In the genomic region with DNA sequence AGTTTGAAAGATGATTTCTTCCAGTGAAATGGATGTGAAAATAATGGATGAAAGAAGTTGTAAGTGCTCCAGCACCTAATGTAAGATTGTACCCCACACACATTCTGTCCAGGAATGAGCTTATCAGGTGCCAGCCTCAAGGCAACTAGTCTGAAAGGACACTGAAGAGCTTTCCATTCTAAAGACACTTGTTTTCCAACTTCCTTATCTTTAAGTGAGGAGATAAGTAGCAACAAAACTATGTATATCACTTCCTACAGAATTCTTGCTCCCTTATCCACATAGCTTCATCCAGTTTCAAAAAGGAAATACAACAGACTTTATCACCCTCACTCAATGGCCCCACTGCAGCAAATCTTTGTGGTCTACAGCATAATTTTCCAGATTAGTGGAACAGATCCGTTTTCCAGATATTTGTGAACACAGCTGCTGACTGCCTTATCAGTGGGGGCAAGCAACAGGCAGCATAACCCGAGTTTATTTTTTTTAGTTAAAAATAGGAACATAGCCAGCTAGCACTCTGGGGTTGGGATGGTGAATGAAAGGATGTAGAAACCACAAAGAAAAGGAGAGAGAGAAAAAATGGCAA, we compare ENCODE assay signal across 1 cellular context.
TF ChIP-seq lines count a peak whose summit lies in the region.

No MANE protein-coding gene starts in this region.

TF ChIP-seq in SK-N-SH treated with all-trans-retinoic acid at 6 μM for 48 hours, 23 proteins besides CTCF, POLR2A, EP300 and RAD21 (continued from another document):
- TF ChIP-seq, protein P1, sequence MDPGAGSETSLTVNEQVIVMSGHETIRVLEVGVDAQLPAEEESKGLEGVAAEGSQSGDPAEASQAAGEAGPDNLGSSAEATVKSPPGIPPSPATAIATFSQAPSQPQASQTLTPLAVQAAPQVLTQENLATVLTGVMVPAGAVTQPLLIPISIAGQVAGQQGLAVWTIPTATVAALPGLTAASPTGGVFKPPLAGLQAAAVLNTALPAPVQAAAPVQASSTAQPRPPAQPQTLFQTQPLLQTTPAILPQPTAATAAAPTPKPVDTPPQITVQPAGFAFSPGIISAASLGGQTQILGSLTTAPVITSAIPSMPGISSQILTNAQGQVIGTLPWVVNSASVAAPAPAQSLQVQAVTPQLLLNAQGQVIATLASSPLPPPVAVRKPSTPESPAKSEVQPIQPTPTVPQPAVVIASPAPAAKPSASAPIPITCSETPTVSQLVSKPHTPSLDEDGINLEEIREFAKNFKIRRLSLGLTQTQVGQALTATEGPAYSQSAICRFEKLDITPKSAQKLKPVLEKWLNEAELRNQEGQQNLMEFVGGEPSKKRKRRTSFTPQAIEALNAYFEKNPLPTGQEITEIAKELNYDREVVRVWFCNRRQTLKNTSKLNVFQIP (CRISPR knock-in tag; IDR thresholded peaks at IDR 0.05; ENCODE audit: borderline replicate concordance, low read depth) = no peak
- TF ChIP-seq ZNF8 (CRISPR knock-in tag; IDR thresholded peaks at IDR 0.05) (no peak), TOX (CRISPR knock-in tag; IDR thresholded peaks at IDR 0.05; ENCODE audit: borderline replicate concordance) (no peak), PPARA (CRISPR knock-in tag; IDR thresholded peaks at IDR 0.05; ENCODE audit: borderline replicate concordance) (no peak), ZC3H10 (CRISPR knock-in tag; IDR thresholded peaks at IDR 0.05) (no peak)
- TF ChIP-seq, protein P2, sequence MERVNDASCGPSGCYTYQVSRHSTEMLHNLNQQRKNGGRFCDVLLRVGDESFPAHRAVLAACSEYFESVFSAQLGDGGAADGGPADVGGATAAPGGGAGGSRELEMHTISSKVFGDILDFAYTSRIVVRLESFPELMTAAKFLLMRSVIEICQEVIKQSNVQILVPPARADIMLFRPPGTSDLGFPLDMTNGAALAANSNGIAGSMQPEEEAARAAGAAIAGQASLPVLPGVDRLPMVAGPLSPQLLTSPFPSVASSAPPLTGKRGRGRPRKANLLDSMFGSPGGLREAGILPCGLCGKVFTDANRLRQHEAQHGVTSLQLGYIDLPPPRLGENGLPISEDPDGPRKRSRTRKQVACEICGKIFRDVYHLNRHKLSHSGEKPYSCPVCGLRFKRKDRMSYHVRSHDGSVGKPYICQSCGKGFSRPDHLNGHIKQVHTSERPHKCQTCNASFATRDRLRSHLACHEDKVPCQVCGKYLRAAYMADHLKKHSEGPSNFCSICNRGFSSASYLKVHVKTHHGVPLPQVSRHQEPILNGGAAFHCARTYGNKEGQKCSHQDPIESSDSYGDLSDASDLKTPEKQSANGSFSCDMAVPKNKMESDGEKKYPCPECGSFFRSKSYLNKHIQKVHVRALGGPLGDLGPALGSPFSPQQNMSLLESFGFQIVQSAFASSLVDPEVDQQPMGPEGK (CRISPR knock-in tag; IDR thresholded peaks at IDR 0.05; ENCODE audit: borderline replicate concordance) = no peak
